Comparison of ENCODE assay signal across 28 cellular contexts in genomic region chr12:608413-608812, GRCh38. TPM values are rescaled to one million over a fixed set of nuclear protein-coding genes. Genes with fewer than 3 reads are reported as not detected.
DNase-seq lines count a peak whose midpoint lies in the region; ATAC-seq, FAIRE-seq and TF ChIP-seq lines count a peak whose summit lies in the region.
"Had no signal": no experiment of that assay in that cellular context is flagged by ENCODE, and none has a peak within 500 bp of the region (broad histone marks: within the 10 kb centered on the region; RNA-seq: fewer than 3 reads in every experiment).

No MANE protein-coding gene starts in this region.

- H3K9me3 ChIP-seq in liver (ENCODE audit: control insufficient read depth in 4 of 4, low read length in 3 of 4) (no peaks in the 10 kb centered on the region), HepG2 (ENCODE audit: low read length) (no peaks in the 10 kb centered on the region)
- H3K9me3 ChIP-seq: BLaER1, transverse colon had no signal

- intact Hi-C loops in HepG2 (cut with micrococcal nuclease; ENCODE audit: unreplicated experiment): no loop called here

- no peak for FAIRE-seq in HepG2 (lab: Jason Lieb, UNC)
- FAIRE-seq: K562, TTC549 had no signal

- no peak overlapping the region for H3K4me3 Mint-ChIP-seq in chondrocyte (ENCODE audit: unreplicated experiment)
- H3K4me3 Mint-ChIP-seq: activated CD8-positive, alpha-beta T cell treated with anti-CD3 and anti-CD28 coated beads, Interleukin-2, amount 10 ng/mL, durations not matched to agents 7 days and 5 days; neural progenitor cell; stimulated activated naive CD8-positive, alpha-beta T cell treated with anti-CD3 and anti-CD28 coated beads, Interleukin-15, amount 100 ng/mL, for 72 hours had no signal

- DNase-seq in HepG2 (ENCODE audit: low spot score) (no peak), chondrocyte (ENCODE audit: low spot score) (peak; percentile 44), mesenteric fat pad (ENCODE audit: low spot score) (peak; percentile 37), NCI-H446 treated with DMSO at 0.1 percent for 48 hours (lab: John Stamatoyannopoulos, UW) (no peak)
- DNase-seq in activated effector memory CD4-positive, alpha-beta T cell treated with Interleukin-2 at 50 U/mL for 16 hours: no peak
- DNase-seq: activated CD8-positive, alpha-beta T cell treated with anti-CD3 and anti-CD28 coated beads, Interleukin-2, amount 10 ng/mL, durations not matched to agents 7 days and 5 days; activated gamma-delta T cell; central memory CD4-positive, alpha-beta T cell; COR-L47; DMS53; mammary epithelial cell; NCI-H1105; NCI-H2029 treated with DMSO at 0.1 percent for 48 hours; NCI-H82; RPMI8226; stimulated activated naive CD8-positive, alpha-beta T cell treated with anti-CD3 and anti-CD28 coated beads, Interleukin-15, amount 100 ng/mL, for 72 hours; transverse colon had no signal

- H3K27ac ChIP-seq in liver (ENCODE audit: low read depth in 1 of 2, low read length in 2 of 2) (no peak overlapping the region), HepG2 (ENCODE audit: extremely low read length, insufficient read depth, low read length) (no peak overlapping the region)
- H3K27ac ChIP-seq: BLaER1, neural progenitor cell, transverse colon had no signal

- H3K4me1 Mint-ChIP-seq in chondrocyte (ENCODE audit: low read depth): peaks cover 43% of the 10 kb centered on the region

- H3K4me1 ChIP-seq in liver (ENCODE audit: control insufficient read depth in 4 of 4, insufficient read depth in 4 of 4, low read length in 3 of 4) (peaks cover 14 to 36% (median 24%) of the 10 kb centered on the region in 4 donors), HepG2 (ENCODE audit: insufficient read depth, low read length) (peaks cover 53% of the 10 kb centered on the region)
- H3K4me1 ChIP-seq: neural progenitor cell, transverse colon had no signal

- H3K9me3 Mint-ChIP-seq in chondrocyte (ENCODE audit: low read depth): no peaks in the 10 kb centered on the region
- H3K9me3 Mint-ChIP-seq: neural progenitor cell; stimulated activated naive CD8-positive, alpha-beta T cell treated with anti-CD3 and anti-CD28 coated beads, Interleukin-15, amount 100 ng/mL, for 72 hours had no signal

- CTCF ChIA-PET in HepG2 (lab: Yijun Ruan, JAX; ENCODE audit: low intra/inter-chr PET ratio, low total read pairs): no interaction called here

- no peak for TF ChIP-seq POLR2A in HepG2 (IDR thresholded peaks at IDR 0.05; ENCODE audit: insufficient read depth in 1 of 2, low read depth in 2 of 2, low read length in 2 of 2)

- H3K36me3 ChIP-seq in liver (ENCODE audit: control insufficient read depth in 4 of 4, insufficient read depth in 3 of 4, low read depth in 1 of 4, low read length in 3 of 4) (no peaks in the 10 kb centered on the region), HepG2 (replicated peaks in 1 of 2; ENCODE audit: control insufficient read depth in 1 of 2, insufficient read depth in 2 of 2, low read length in 2 of 2) (no peaks in the 10 kb centered on the region)
- H3K36me3 ChIP-seq: BLaER1, neural progenitor cell, transverse colon had no signal

- H3K4me2 ChIP-seq in HepG2 (ENCODE audit: low read depth, low read length): no peak overlapping the region
- H3K4me2 ChIP-seq: neural progenitor cell had no signal

- H3K4me3 ChIP-seq in liver (ENCODE audit: low read depth in 1 of 3, low read length in 3 of 3) (no peak overlapping the region), HepG2 (replicated peaks in 1 of 3; ENCODE audit: insufficient read depth in 1 of 3, low read depth in 2 of 3, low read length in 3 of 3) (no peak overlapping the region)
- H3K4me3 ChIP-seq: BLaER1, K562, neural progenitor cell, transverse colon had no signal

- H3K27ac Mint-ChIP-seq in chondrocyte (ENCODE audit: unreplicated experiment): no peak overlapping the region
- H3K27ac Mint-ChIP-seq: neural progenitor cell; stimulated activated naive CD8-positive, alpha-beta T cell treated with anti-CD3 and anti-CD28 coated beads, Interleukin-15, amount 100 ng/mL, for 72 hours had no signal

- no peaks in the 10 kb centered on the region for H3K27me3 Mint-ChIP-seq in chondrocyte (ENCODE audit: low read depth)
- H3K27me3 Mint-ChIP-seq: stimulated activated naive CD8-positive, alpha-beta T cell treated with anti-CD3 and anti-CD28 coated beads, Interleukin-15, amount 100 ng/mL, for 72 hours had no signal

- POLR2A ChIA-PET in HepG2 (lab: Yijun Ruan, JAX): no interaction called here

- TF ChIP-seq RAD21 in liver (IDR thresholded peaks at IDR 0.05): no peak
- no peak for TF ChIP-seq RAD21 in HepG2 (CRISPR knock-in tag; IDR thresholded peaks at IDR 0.05)

- H3K27me3 ChIP-seq in liver (ENCODE audit: control insufficient read depth in 4 of 4, insufficient read depth in 4 of 4, low read length in 3 of 4): no peaks in the 10 kb centered on the region
- no peaks in the 10 kb centered on the region for H3K27me3 ChIP-seq in HepG2 (ENCODE audit: control insufficient read depth in 1 of 2, insufficient read depth in 2 of 2, low read length in 2 of 2)
- H3K27me3 ChIP-seq: BLaER1, neural progenitor cell, transverse colon had no signal

- no peak overlapping the region for H2AFZ ChIP-seq in HepG2 (ENCODE audit: low read length)
- H2AFZ ChIP-seq: neural progenitor cell had no signal

- no peaks in the 10 kb centered on the region for H3K36me3 Mint-ChIP-seq in chondrocyte (ENCODE audit: low read depth)
- H3K36me3 Mint-ChIP-seq: neural progenitor cell had no signal

- no peaks in the 10 kb centered on the region for H3K79me2 ChIP-seq in HepG2 (ENCODE audit: insufficient read depth, low read length)

- ATAC-seq in HepG2 (no peak), HG02763 (IDR thresholded peaks at IDR 0.05; ENCODE audit: unreplicated experiment) (no peak)
- ATAC-seq: activated CD4-positive, CD25-positive, alpha-beta regulatory T cell treated with anti-CD3 and anti-CD28 coated beads, Interleukin-2, amount 50 U/mL, for 24 hours; activated CD8-positive, alpha-beta T cell treated with anti-CD3 and anti-CD28 coated beads, Interleukin-2, amount 10 ng/mL, durations not matched to agents 7 days and 5 days; K562; stimulated activated naive CD8-positive, alpha-beta T cell treated with anti-CD3 and anti-CD28 coated beads, Interleukin-15, amount 100 ng/mL, for 72 hours had no signal

- no TSS peak for BruUV-seq in HepG2 (replicated peaks; lab: Mats Ljungman, UMichigan)

- in situ Hi-C loops in HepG2 (cut with HindIII; ENCODE audit: extremely low pct_ligation_motif_present, low pct_unique_long_range_greater_than_20kb): no loop called here

- no peak overlapping the region for H3K9ac ChIP-seq in liver (ENCODE audit: low read depth in 1 of 2, low read length in 2 of 2)
- H3K9ac ChIP-seq in HepG2 (ENCODE audit: insufficient read depth, low read depth, low read length): no peak overlapping the region
- H3K9ac ChIP-seq: BLaER1, neural progenitor cell had no signal

- TF ChIP-seq CTCF in liver (IDR thresholded peaks at IDR 0.05; ENCODE audit: low read depth, low read length, missing input control): no peak
- TF ChIP-seq CTCF in HepG2 (CRISPR knock-in tag; IDR thresholded peaks at IDR 0.05): no peak
- no peak for TF ChIP-seq CTCF in chondrocyte (IDR thresholded peaks at IDR 0.05)

- H4K20me1 ChIP-seq in HepG2 (ENCODE audit: insufficient read depth, low read length): no peaks in the 10 kb centered on the region
- H4K20me1 ChIP-seq: BLaER1 had no signal

- 46% methylated on average over 3 of the region's 3 CpGs for WGBS in liver
- WGBS in HepG2 (ENCODE audit: low lambda C conversion rate): 85% methylated on average over 2 of the region's 3 CpGs

- TF ChIP-seq EP300 in HepG2 (IDR thresholded peaks at IDR 0.05; ENCODE audit: low read depth in 2 of 2, low read length in 2 of 2): no peak
- TF ChIP-seq EP300 in HepG2 (CRISPR knock-in tag; IDR thresholded peaks at IDR 0.05; ENCODE audit: borderline replicate concordance): no peak

TF ChIP-seq in liver, 16 proteins besides CTCF, POLR2A, EP300 and RAD21 (continues in another document):
- peak; percentile 66 to 83 for TF ChIP-seq HNF4A (conservative IDR thresholded peaks at IDR 0.05)
- no peak for TF ChIP-seq FOXA1 (IDR thresholded peaks at IDR 0.05)
- TF ChIP-seq, protein P1, sequence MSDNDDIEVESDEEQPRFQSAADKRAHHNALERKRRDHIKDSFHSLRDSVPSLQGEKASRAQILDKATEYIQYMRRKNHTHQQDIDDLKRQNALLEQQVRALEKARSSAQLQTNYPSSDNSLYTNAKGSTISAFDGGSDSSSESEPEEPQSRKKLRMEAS (IDR thresholded peaks at IDR 0.05): no peak

TF ChIP-seq in HepG2, 621 proteins besides CTCF, POLR2A, EP300 and RAD21:
- TF ChIP-seq SP1 (IDR thresholded peaks at IDR 0.05) (no peak), SP1 (CRISPR knock-in tag; IDR thresholded peaks at IDR 0.05) (no peak), ZNF567 (CRISPR knock-in tag; IDR thresholded peaks at IDR 0.05; ENCODE audit: borderline replicate concordance) (no peak), MAZ (IDR thresholded peaks at IDR 0.05; ENCODE audit: borderline replicate concordance, low read depth, low read length) (no peak), MAZ (CRISPR knock-in tag; IDR thresholded peaks at IDR 0.05; ENCODE audit: low read depth) (no peak)

RNA-seq across cellular contexts. Expression of gene NINJ2, which starts 54.8 kb away (rescaled TPM):
- total RNA-seq in liver (10 to 100 TPM in 1 of 2 donors, 1 to 10 TPM in 1; 6.7 to 14.9 TPM), HepG2 (2016; rRNA removed; fragmentation: Illumina TruSeq; extraction: Trizol) (0.62 and 0.94 TPM in 2 replicates), chondrocyte (1.3 to 14.6 TPM (median 2.1 TPM) in 3 replicates), mesenteric fat pad (18.5 TPM)
- polyA plus RNA-seq in liver (10 to 100 TPM; 15.9 to 16.5 TPM), HepG2 (2011; rRNA removed) (3.8 and 5.4 TPM in 2 replicates)
- total RNA-seq in HepG2 (2016; cell fraction: cytosol; rRNA removed; fragmentation: Illumina TruSeq; extraction: Trizol; ENCODE audit: low read depth): 0.51 TPM in 1 of 2 replicates, not detected in the other
- 0.34 and 0.56 TPM in 2 replicates for total RNA-seq in HepG2 (2016; cell fraction: insoluble cytoplasmic fraction; rRNA removed; fragmentation: Illumina TruSeq; extraction: Trizol)
- 0.31 and 0.34 TPM in 2 replicates for total RNA-seq in HepG2 (2016; cell fraction: membrane; rRNA removed; fragmentation: Illumina TruSeq; extraction: Trizol)
- total RNA-seq in HepG2 (2016; cell fraction: nucleus; rRNA removed; fragmentation: Illumina TruSeq; extraction: Trizol): 1.0 TPM in 1 of 2 replicates, not detected in the other
- polyA plus RNA-seq in HepG2 (2011; cell fraction: cytosol; rRNA removed): 5.5 and 5.9 TPM in 2 replicates
- 3.4 and 3.9 TPM in 2 replicates for polyA plus RNA-seq in HepG2 (2011; cell fraction: nucleus; rRNA removed)
- 4.9 and 6.3 TPM in 2 replicates for polyA plus RNA-seq in HepG2 (2012)
- 0.87 and 0.95 TPM in 2 replicates for polyA plus RNA-seq in HepG2 (2016; cell fraction: cytosol; fragmentation: Illumina TruSeq; extraction: Trizol; ENCODE audit: low read depth)
- 0.94 and 1.3 TPM in 2 replicates for polyA plus RNA-seq in HepG2 (2016; cell fraction: insoluble cytoplasmic fraction; fragmentation: Illumina TruSeq; extraction: Trizol; ENCODE audit: low read depth)
- 0.98 and 1.2 TPM in 2 replicates for polyA plus RNA-seq in HepG2 (2016; cell fraction: membrane; fragmentation: Illumina TruSeq; extraction: Trizol; ENCODE audit: low read depth)
- polyA plus RNA-seq in HepG2 (2016; cell fraction: nucleus; fragmentation: Illumina TruSeq; extraction: Trizol; ENCODE audit: insufficient read depth, low read depth): 0.83 TPM in 2 replicates
- polyA minus RNA-seq in HepG2 (2011; rRNA and poly(A)+ RNA removed; ENCODE audit: low replicate concordance): 7.4 and 19.5 TPM in 2 replicates
- polyA minus RNA-seq in HepG2 (2011; cell fraction: cytosol; rRNA and poly(A)+ RNA removed): 1.1 and 2.0 TPM in 2 replicates
- 0.64 and 1.6 TPM in 2 replicates for polyA minus RNA-seq in HepG2 (2011; cell fraction: nucleus; rRNA and poly(A)+ RNA removed)
- total RNA-seq: H4, kidney epithelial cell, MCF 10A had no signal
- polyA plus RNA-seq: AG04450 had no signal

Comparison
In these comparisons a context has a peak if more than half of its experiments do, and no peak if none do; other contexts are left out.
1. DNase-seq: peak in chondrocyte (single experiment) and mesenteric fat pad (single experiment); none in HepG2 (single experiment), activated effector memory CD4-positive, alpha-beta T cell treated with Interleukin-2 at 50 U/mL for 16 hours (single experiment) and NCI-H446 treated with DMSO at 0.1 percent for 48 hours (single experiment).